9 cellular contexts compared by ENCODE assay signal in the genomic region with DNA sequence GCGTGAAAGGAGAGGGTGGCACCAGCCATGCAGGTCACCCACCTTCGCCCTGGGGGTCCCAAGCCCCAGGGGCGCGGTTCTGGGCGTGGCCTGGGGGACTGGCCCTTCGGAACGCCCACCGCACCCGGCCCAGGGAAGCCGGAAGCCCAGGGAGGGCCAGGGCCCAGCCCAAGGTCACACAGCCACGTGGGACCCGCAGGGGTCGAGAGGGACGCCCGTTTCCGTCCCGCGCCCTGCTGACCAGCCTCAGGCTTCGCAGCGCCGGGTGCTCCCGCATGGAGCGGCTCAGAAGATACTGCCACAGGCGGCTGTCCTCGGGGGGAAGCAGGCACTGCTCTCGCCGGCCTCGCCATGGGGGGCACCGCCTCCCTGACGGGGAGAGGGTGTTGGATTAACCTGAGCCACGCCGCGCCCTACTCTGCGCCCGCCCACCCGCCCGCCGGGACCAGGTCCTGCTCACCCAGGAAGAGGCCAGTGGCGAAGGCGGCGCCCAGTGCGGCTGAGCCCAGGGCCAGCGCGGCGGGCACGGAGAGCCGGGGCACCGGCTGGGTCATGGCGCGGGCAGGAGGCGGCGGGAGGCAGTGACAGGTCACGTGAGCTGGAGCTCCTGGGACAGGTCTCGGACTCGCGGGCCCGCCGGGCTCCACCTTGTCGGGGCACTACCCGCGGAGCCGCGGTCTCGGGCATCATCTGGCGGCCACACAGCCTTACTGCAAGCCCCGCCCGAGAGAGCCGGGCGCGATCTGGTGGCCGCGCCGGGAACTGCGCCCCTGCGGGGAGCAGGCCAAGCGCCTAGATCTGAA. TPM values are rescaled to one million over a fixed set of nuclear protein-coding genes. Genes with fewer than 3 reads are reported as not detected.
A peak's percentile ranks its signal among the peaks of the same experiment; 100 is the strongest.
DNase-seq lines count a peak whose midpoint lies in the region; ATAC-seq, FAIRE-seq and TF ChIP-seq lines count a peak whose summit lies in the region.
"Had no signal": no experiment of that assay in that cellular context is flagged by ENCODE, and none has a peak within 500 bp of the region (broad histone marks: within the 10 kb centered on the region; RNA-seq: fewer than 3 reads in every experiment).

A gene (minus strand): TSS at position 583 of the 803 bp plus-strand sequence. CDS start 29 bp downstream, at position 554.

- H3K9ac ChIP-seq in keratinocyte (ENCODE audit: control insufficient read depth, extremely low read depth, insufficient read depth, low read length) = peak within 1 kb of the TSS; percentile 79

- peaks cover 9% of the 10 kb centered on the region for H4K20me1 ChIP-seq in keratinocyte (ENCODE audit: control insufficient read depth, extremely low read depth, insufficient read depth, low read length)

- TF ChIP-seq CTCF in AG10803 (conservative IDR thresholded peaks at IDR 0.05; ENCODE audit: low read length) = peak; percentile 99
- TF ChIP-seq CTCF in keratinocyte (optimal IDR thresholded peaks at IDR 0.05 in 1 of 3, IDR thresholded peaks at IDR 0.05 in 1 of 3, conservative IDR thresholded peaks at IDR 0.05 in 1 of 3; ENCODE audit: extremely low read depth in 1 of 3, insufficient read depth in 2 of 3, low read length in 3 of 3) = peak; percentile 99 to 100 (median 99)

- H3K27me3 Mint-ChIP-seq in central memory CD8-positive, alpha-beta T cell = no peaks in the 10 kb centered on the region

- no peaks in the 10 kb centered on the region for H3K9me3 ChIP-seq in keratinocyte (ENCODE audit: control insufficient read depth, low read depth, low read length)

- no peaks in the 10 kb centered on the region for H3K9me1 ChIP-seq in keratinocyte (ENCODE audit: control insufficient read depth, extremely low read depth, insufficient read depth, low read length)

- no peak for FAIRE-seq in keratinocyte (lab: Jason Lieb, UNC)
- FAIRE-seq: endometrium had no signal

- peak within 1 kb of the TSS; percentile 78 for H2AFZ ChIP-seq in keratinocyte (ENCODE audit: control insufficient read depth, low read length)

- peaks cover 28% of the 10 kb centered on the region for H3K36me3 Mint-ChIP-seq in central memory CD8-positive, alpha-beta T cell (ENCODE audit: insufficient read depth)

- H3K4me3 ChIP-seq in AG10803 (ENCODE audit: low read length) (peak within 1 kb of the TSS; percentile 68), keratinocyte (ENCODE audit: control insufficient read depth in 2 of 3, extremely low read depth in 1 of 3, insufficient read depth in 2 of 3, low read depth in 1 of 3, low read length in 3 of 3) (peak within 1 kb of the TSS; percentile 59 to 75 (median 71))

- H3K79me2 ChIP-seq in keratinocyte (ENCODE audit: control insufficient read depth, insufficient read depth, low read length) = peaks cover 7% of the 10 kb centered on the region

- peak within 1 kb of the TSS; percentile 56 for H3K27ac ChIP-seq in keratinocyte (ENCODE audit: control insufficient read depth, insufficient read depth, low read length)

- H3K4me1 ChIP-seq in keratinocyte (ENCODE audit: control insufficient read depth, extremely low read depth, insufficient read depth, low read length) = peaks cover 22% of the 10 kb centered on the region

- peaks cover 16 to 21% of the 10 kb centered on the region in 2 experiments for H3K36me3 ChIP-seq in keratinocyte (ENCODE audit: control insufficient read depth in 2 of 2, extremely low read depth in 1 of 2, insufficient read depth in 2 of 2, low read length in 2 of 2)

- dilution Hi-C loops in keratinocyte (cut with MboI; ENCODE audit: extremely low pct_ligation_motif_present, low sequenced_read_pairs) = no loop called here

- peak within 1 kb of the TSS; percentile 75 for H3K4me3 Mint-ChIP-seq in central memory CD8-positive, alpha-beta T cell

- no peaks in the 10 kb centered on the region for H3K9me3 Mint-ChIP-seq in central memory CD8-positive, alpha-beta T cell

- no peaks in the 10 kb centered on the region for H3K27me3 ChIP-seq in keratinocyte (ENCODE audit: control insufficient read depth, extremely low read depth, insufficient read depth, low read length)

- DNase-seq in AG10803 (ENCODE audit: low read depth) = peak; percentile 80
- peak; percentile 90 for DNase-seq in NCI-H345 (lab: John Stamatoyannopoulos, UW)
- peak; percentile 88 to 92 for DNase-seq in central memory CD8-positive, alpha-beta T cell (ENCODE audit: low spot score in 2 of 2)
- no peak for DNase-seq in keratinocyte (ENCODE audit: low read depth, low spot score)
- DNase-seq in stimulated activated CD4-positive, alpha-beta T cell treated with anti-CD3 and anti-CD28 coated beads, Interleukin-12 subunit alpha, Interleukin-12 subunit beta, amount 100 ng/mL, for 48 hours (ENCODE audit: low read depth in 2 of 3, low spot score in 1 of 3) = peak; percentile 93 to 96 (median 93)

- peaks cover 16% of the 10 kb centered on the region for H3K4me1 Mint-ChIP-seq in central memory CD8-positive, alpha-beta T cell

- H3K4me2 ChIP-seq in keratinocyte (ENCODE audit: control insufficient read depth, extremely low read depth, insufficient read depth, low read depth, low read length) = peak within 1 kb of the TSS; percentile 88

- ATAC-seq in GM18909 (IDR thresholded peaks at IDR 0.05; ENCODE audit: poor library complexity, unreplicated experiment) = peak; percentile 77
- ATAC-seq in HG03175 (IDR thresholded peaks at IDR 0.05; ENCODE audit: unreplicated experiment) = peak; percentile 76
- peak; percentile 77 to 78 for ATAC-seq in activated CD4-positive, CD25-positive, alpha-beta regulatory T cell treated with anti-CD3 and anti-CD28 coated beads, Interleukin-2, amount 50 U/mL, for 24 hours
- peak; percentile 67 for ATAC-seq in central memory CD8-positive, alpha-beta T cell (replicated peaks; ENCODE audit: extremely low read depth, poor library complexity, severe bottlenecking)

- peak within 1 kb of the TSS; percentile 62 for H3K27ac Mint-ChIP-seq in central memory CD8-positive, alpha-beta T cell (ENCODE audit: low read depth)

RNA-seq across cellular contexts. Expression of the gene that starts here (rescaled TPM):
- polyA plus RNA-seq in keratinocyte = 6.2 to 12.8 TPM (median 6.8 TPM) in 3 replicates
- polyA plus RNA-seq in keratinocyte (2011; ENCODE audit: low read depth) = 3.6 TPM
- polyA plus RNA-seq in keratinocyte (2011; cell fraction: cytosol; rRNA removed) = 3.3 and 10.8 TPM in 2 replicates
- polyA plus RNA-seq in keratinocyte (2011; cell fraction: nucleus; rRNA removed) = 13.0 and 17.2 TPM in 2 replicates
- 15.8 and 18.5 TPM in 2 replicates for polyA plus RNA-seq in keratinocyte (2012; ENCODE audit: low replicate concordance)
- polyA minus RNA-seq in keratinocyte = 1.1 to 1.4 TPM (median 1.2 TPM) in 3 replicates
- 20.5 TPM for polyA minus RNA-seq in keratinocyte (2011; cell fraction: cytosol; rRNA and poly(A)+ RNA removed)
- 4.1 and 5.7 TPM in 2 replicates for polyA minus RNA-seq in keratinocyte (2011; cell fraction: nucleus; rRNA and poly(A)+ RNA removed)
